Comparison of ENCODE assay signal across 9 cellular contexts in the genomic region with DNA sequence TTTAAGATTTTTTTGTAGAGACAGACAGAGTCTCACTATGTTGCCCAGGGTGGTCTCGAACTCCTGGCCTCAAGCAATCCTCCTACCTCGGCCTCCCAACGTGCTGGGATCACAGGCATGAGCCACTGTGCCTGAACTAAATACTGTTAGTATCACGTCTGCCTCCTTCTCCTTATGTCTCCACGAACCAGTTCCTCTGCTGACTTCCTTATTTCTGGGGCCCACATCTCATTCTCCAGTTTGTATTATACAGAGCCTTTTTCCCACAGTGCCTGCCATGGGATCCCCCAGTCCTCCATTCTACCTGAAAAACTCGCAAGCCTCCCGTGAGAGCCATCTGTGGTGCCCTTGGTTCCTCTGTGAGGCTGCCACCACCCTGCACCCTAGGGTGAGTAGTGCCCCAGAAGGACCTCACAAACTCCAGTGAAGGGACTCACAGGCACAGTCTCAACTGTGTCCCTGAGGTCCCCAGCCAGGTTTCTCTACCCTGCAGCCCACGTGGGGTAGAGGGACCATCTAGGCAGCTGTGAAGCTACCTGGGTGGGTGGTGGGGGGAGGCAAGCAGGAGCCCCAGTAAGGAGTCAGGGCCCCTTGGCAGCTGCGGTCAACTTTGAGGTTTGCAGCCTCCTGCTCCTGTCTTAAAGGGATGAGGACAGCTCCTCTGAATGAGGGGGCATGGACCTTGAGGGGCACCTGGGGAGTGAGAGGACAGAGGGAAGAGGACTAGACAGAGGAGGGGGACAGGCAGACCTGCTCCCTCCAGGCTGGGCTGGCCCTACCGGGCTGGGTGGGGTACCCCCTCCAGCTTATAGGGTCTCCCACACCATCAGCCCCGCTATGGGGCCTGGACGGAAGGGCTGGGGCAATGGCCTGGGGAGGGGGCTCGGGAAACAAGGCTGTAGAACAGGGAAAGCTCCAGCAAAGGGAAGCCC. TPM values are rescaled to one million over a fixed set of nuclear protein-coding genes. Genes with fewer than 3 reads are reported as not detected.
DNase-seq lines count a peak whose midpoint lies in the region; ATAC-seq and TF ChIP-seq lines count a peak whose summit lies in the region.
"Had no signal": no experiment of that assay in that cellular context is flagged by ENCODE, and none has a peak within 500 bp of the region (broad histone marks: within the 10 kb centered on the region; RNA-seq: fewer than 3 reads in every experiment).

No MANE protein-coding gene starts in this region.

- H3K4me2 ChIP-seq in PC-9 = no peak overlapping the region

- no TSS peak for BruUV-seq in PC-9 (replicated peaks; lab: Mats Ljungman, UMichigan)

- DNase-seq in stimulated activated CD4-positive, alpha-beta T cell treated with anti-CD3 and anti-CD28 coated beads, Interleukin-1b, Interleukin-23, amount 100 ng/mL, for 48 hours = peak; percentile 16
- no peak for DNase-seq in stimulated activated CD4-positive, alpha-beta T cell treated with anti-CD3 and anti-CD28 coated beads, Interleukin-12 subunit alpha, Interleukin-12 subunit beta, amount 100 ng/mL, for 4 hours
- peak; percentile 24 for DNase-seq in activated B cell treated with CpG ODN at 0.5 μM for 24 hours
- DNase-seq in progenitor cell of endocrine pancreas (ENCODE audit: low spot score, unreplicated experiment) = no peak
- no peak for DNase-seq in PC-9

- H2AFZ ChIP-seq in PC-9 = no peak overlapping the region

- H3K27me3 ChIP-seq in gastroesophageal sphincter = no peaks in the 10 kb centered on the region
- no peaks in the 10 kb centered on the region for H3K27me3 ChIP-seq in PC-9 (ENCODE audit: insufficient read depth, low read depth)

- peaks cover 17% of the 10 kb centered on the region for H3K4me1 Mint-ChIP-seq in activated B cell treated with CpG ODN at 0.5 μM for 24 hours
- no peaks in the 10 kb centered on the region for H3K4me1 Mint-ChIP-seq in progenitor cell of endocrine pancreas (ENCODE audit: low read depth)

- intact Hi-C loops in activated B cell treated with CpG ODN at 0.5 μM for 24 hours (cut with micrococcal nuclease) (loop anchor here (2.0 kb wide), 1 partner anchor 40 kb away; no protein-coding TSS in a partner anchor), PC-9 (cut with micrococcal nuclease; ENCODE audit: unreplicated experiment) (loop anchor here (5.0 kb wide), 2 partner anchors 99 to 404 kb away; no protein-coding TSS in a partner anchor)

- POLR2A ChIA-PET in activated B cell treated with CpG ODN at 0.5 μM for 24 hours (lab: Charles Lee) (no interaction called here), PC-9 (lab: Charles Lee; ENCODE audit: unreplicated experiment) (no interaction called here)

- TF ChIP-seq EP300 in gastroesophageal sphincter (IDR thresholded peaks at IDR 0.05) = no peak

- no peak for TF ChIP-seq POLR2A in gastroesophageal sphincter (IDR thresholded peaks at IDR 0.05)

- H3K9me3 ChIP-seq in gastroesophageal sphincter = no peaks in the 10 kb centered on the region
- H3K9me3 ChIP-seq in PC-9 (ENCODE audit: insufficient read depth, low read depth) = 0 out of 2 replicates have a peak, but pooled peaks cover 3% of the 10 kb centered on the region

- H3K36me3 ChIP-seq in gastroesophageal sphincter (no peaks in the 10 kb centered on the region), PC-9 (ENCODE audit: low read depth) (no peaks in the 10 kb centered on the region)

- H4K20me1 ChIP-seq in PC-9 (ENCODE audit: insufficient read depth) = no peaks in the 10 kb centered on the region

- no peak for ATAC-seq in activated B cell treated with CpG ODN at 0.5 μM for 24 hours (ENCODE audit: low read depth)
- peak; percentile 22 for ATAC-seq in gastroesophageal sphincter
- no peak for ATAC-seq in HG03025 (IDR thresholded peaks at IDR 0.05; ENCODE audit: low FRiP score, unreplicated experiment)
- ATAC-seq in HG02884 (IDR thresholded peaks at IDR 0.05; ENCODE audit: unreplicated experiment) = no peak

- H3K36me3 Mint-ChIP-seq in activated B cell treated with CpG ODN at 0.5 μM for 24 hours (ENCODE audit: low read depth) = peaks cover 2% of the 10 kb centered on the region
- H3K36me3 Mint-ChIP-seq in progenitor cell of endocrine pancreas (ENCODE audit: insufficient read depth) = no peaks in the 10 kb centered on the region
- H3K36me3 Mint-ChIP-seq: activated naive CD4-positive, alpha-beta T cell treated with anti-CD3 and anti-CD28 coated beads, Interleukin-2, amount 50 U/mL, for 72 hours had no signal

- no peaks in the 10 kb centered on the region for H3K79me2 ChIP-seq in PC-9 (ENCODE audit: low read depth)

- no peak for TF ChIP-seq CTCF in activated B cell treated with CpG ODN at 0.5 μM for 24 hours (IDR thresholded peaks at IDR 0.05)
- TF ChIP-seq CTCF in gastroesophageal sphincter (IDR thresholded peaks at IDR 0.05) = no peak
- TF ChIP-seq CTCF in progenitor cell of endocrine pancreas (IDR thresholded peaks at IDR 0.05; ENCODE audit: unreplicated experiment) = no peak
- TF ChIP-seq CTCF in PC-9 (conservative IDR thresholded peaks at IDR 0.05) = no peak

- no peak overlapping the region for H3K27ac Mint-ChIP-seq in activated B cell treated with CpG ODN at 0.5 μM for 24 hours
- H3K27ac Mint-ChIP-seq in progenitor cell of endocrine pancreas = no peak overlapping the region

- H3K27me3 Mint-ChIP-seq in activated B cell treated with CpG ODN at 0.5 μM for 24 hours (peaks cover 10% of the 10 kb centered on the region), progenitor cell of endocrine pancreas (peaks cover 10% of the 10 kb centered on the region)

- H3K4me3 Mint-ChIP-seq in activated B cell treated with CpG ODN at 0.5 μM for 24 hours = peak overlapping the region; percentile 58
- peak overlapping the region; percentile 67 for H3K4me3 Mint-ChIP-seq in progenitor cell of endocrine pancreas (ENCODE audit: low read depth)

- H3K4me3 ChIP-seq in gastroesophageal sphincter (peak overlapping the region; percentile 42 to 88), PC-9 (no peak overlapping the region)

- H3K27ac ChIP-seq in gastroesophageal sphincter (peak overlapping the region in 1 of 4 donors; percentile 75), PC-9 (no peak overlapping the region)

- no peaks in the 10 kb centered on the region for H3K9me2 ChIP-seq in PC-9 (ENCODE audit: insufficient read depth)

- H3K9me3 Mint-ChIP-seq in activated B cell treated with CpG ODN at 0.5 μM for 24 hours = peaks cover 2% of the 10 kb centered on the region
- H3K9me3 Mint-ChIP-seq in progenitor cell of endocrine pancreas (ENCODE audit: low read depth) = no peaks in the 10 kb centered on the region
- H3K9me3 Mint-ChIP-seq: activated naive CD4-positive, alpha-beta T cell treated with anti-CD3 and anti-CD28 coated beads, Interleukin-2, amount 50 U/mL, for 72 hours had no signal

- peaks cover 13% of the 10 kb centered on the region; the same call in 1 of the 2 replicates for H3F3A ChIP-seq in PC-9 (ENCODE audit: insufficient read depth, low read depth)

- CTCF ChIA-PET in activated B cell treated with CpG ODN at 0.5 μM for 24 hours (lab: Charles Lee) = interaction anchor here (1.0 kb wide), 1 partner anchor 450 kb away, joined by 3 read pairs; no protein-coding TSS in a partner anchor
- CTCF ChIA-PET in PC-9 (lab: Charles Lee) = interaction anchor here (0.6 kb wide), 1 partner anchor 117 kb away, joined by 3 read pairs; no protein-coding TSS in a partner anchor

- 70 to 73% methylated on average over 5 to 9 of the region's 13 CpGs for WGBS in gastroesophageal sphincter (ENCODE audit: low coverage in 1 of 2), 2 donors

- H3K4me1 ChIP-seq in gastroesophageal sphincter (peaks cover 0 to 38% (median 9%) of the 10 kb centered on the region in 3 donors), PC-9 (replicated peaks; ENCODE audit: insufficient read depth) (0 out of 2 replicates have a peak, but pooled peaks cover 3% of the 10 kb centered on the region)

RNA-seq across cellular contexts. Expression of a gene that starts 1.1 kb away (rescaled TPM):
- total RNA-seq in activated B cell treated with CpG ODN at 0.5 μM for 24 hours = 0.51 and 0.60 TPM in 2 replicates
- 10 to 100 TPM in 1 of 4 donors, 1 to 10 TPM in 3; 6.5 to 10.7 (median 8.7) TPM for total RNA-seq in gastroesophageal sphincter
- total RNA-seq in progenitor cell of endocrine pancreas = 6.1 and 7.0 TPM in 2 replicates
- total RNA-seq in PC-9 (2021) = not detected in 2 replicates

RNA-seq across cellular contexts. Expression of a gene that starts 27.1 kb away (rescaled TPM):
- total RNA-seq in activated B cell treated with CpG ODN at 0.5 μM for 24 hours (336 and 348 TPM in 2 replicates), gastroesophageal sphincter (100 to 1,000 TPM; 461 to 688 (median 605) TPM), progenitor cell of endocrine pancreas (375 and 390 TPM in 2 replicates), PC-9 (2021) (232 and 242 TPM in 2 replicates)

RNA-seq across cellular contexts. Expression of a gene that starts 33.2 kb away (rescaled TPM):
- total RNA-seq in activated B cell treated with CpG ODN at 0.5 μM for 24 hours (34.6 and 39.5 TPM in 2 replicates), gastroesophageal sphincter (10 to 100 TPM; 16.2 to 36.0 (median 33.6) TPM), progenitor cell of endocrine pancreas (57.0 and 58.3 TPM in 2 replicates), PC-9 (2021) (25.3 and 33.3 TPM in 2 replicates)

Comparison
In these comparisons a context has a peak if more than half of its experiments do, and no peak if none do; other contexts are left out.
1. DNase-seq: peak in stimulated activated CD4-positive, alpha-beta T cell treated with anti-CD3 and anti-CD28 coated beads, Interleukin-1b, Interleukin-23, amount 100 ng/mL, for 48 hours (single experiment) and activated B cell treated with CpG ODN at 0.5 μM for 24 hours (single experiment); none in stimulated activated CD4-positive, alpha-beta T cell treated with anti-CD3 and anti-CD28 coated beads, Interleukin-12 subunit alpha, Interleukin-12 subunit beta, amount 100 ng/mL, for 4 hours (single experiment), progenitor cell of endocrine pancreas (single experiment) and PC-9 (0 of 2).